12 cellular contexts compared by ENCODE assay signal in genomic region chr1:227072991-227073390, GRCh38.
A peak's percentile ranks its signal among the peaks of the same experiment; 100 is the strongest.
DNase-seq lines count a peak whose midpoint lies in the region; ATAC-seq, FAIRE-seq and TF ChIP-seq lines count a peak whose summit lies in the region.
"Had no signal": no experiment of that assay in that cellular context is flagged by ENCODE, and none has a peak within 500 bp of the region (broad histone marks: within the 10 kb centered on the region; RNA-seq: fewer than 3 reads in every experiment).

No MANE protein-coding gene starts in this region.

- H3K27me3 Mint-ChIP-seq in Caco-2 (ENCODE audit: insufficient read depth, unreplicated experiment): no peaks in the 10 kb centered on the region
- H3K27me3 Mint-ChIP-seq: stimulated activated naive B cell treated with anti-CD40 and anti-IgM and Interleukin-4, amounts not matched to agents 10 μg/mL and 1 μg/mL and 100 μg/mL, for 72 hours had no signal

- no peak overlapping the region for H3K4me3 Mint-ChIP-seq in Caco-2 (ENCODE audit: unreplicated experiment)
- H3K4me3 Mint-ChIP-seq: stimulated activated naive B cell treated with anti-CD40 and anti-IgM and Interleukin-4, amounts not matched to agents 10 μg/mL and 1 μg/mL and 100 μg/mL, for 72 hours had no signal

- TF ChIP-seq POLR2A in vagina (IDR thresholded peaks at IDR 0.05): no peak

- intact Hi-C loops in Caco-2 (cut with micrococcal nuclease; ENCODE audit: unreplicated experiment): no loop called here
- intact Hi-C loops in vagina (cut with DNase I): no loop called here

- no TSS peak for BruUV-seq in Caco-2 (replicated peaks; lab: Mats Ljungman, UMichigan)

- no peaks in the 10 kb centered on the region for H3K4me1 Mint-ChIP-seq in Caco-2 (ENCODE audit: low read depth, unreplicated experiment)
- H3K4me1 Mint-ChIP-seq: stimulated activated naive B cell treated with anti-CD40 and anti-IgM and Interleukin-4, amounts not matched to agents 10 μg/mL and 1 μg/mL and 100 μg/mL, for 72 hours had no signal

- ATAC-seq in HG03565 (IDR thresholded peaks at IDR 0.05; ENCODE audit: unreplicated experiment) (peak; percentile 82), GM18858 (IDR thresholded peaks at IDR 0.05; ENCODE audit: unreplicated experiment) (no peak)

- H3K36me3 ChIP-seq in endocrine pancreas (ENCODE audit: control insufficient read depth, insufficient read depth, low read length) (no peaks in the 10 kb centered on the region), Caco-2 (ENCODE audit: control insufficient read depth, insufficient read depth, low read length) (no peaks in the 10 kb centered on the region), vagina (no peaks in the 10 kb centered on the region)

- H3K9me3 ChIP-seq in endocrine pancreas (ENCODE audit: control insufficient read depth, low read length): no peaks in the 10 kb centered on the region
- H3K9me3 ChIP-seq in Caco-2: no peaks in the 10 kb centered on the region
- no peaks in the 10 kb centered on the region for H3K9me3 ChIP-seq in vagina

- no peak for TF ChIP-seq CTCF in D721Med (IDR thresholded peaks at IDR 0.05; ENCODE audit: insufficient read depth, missing control alignments)
- no peak for TF ChIP-seq CTCF in Caco-2 (IDR thresholded peaks at IDR 0.05; ENCODE audit: insufficient read depth in 1 of 2, low read depth in 1 of 2, low read length in 1 of 2, severe bottlenecking in 1 of 2, unreplicated experiment in 1 of 2)
- TF ChIP-seq CTCF in vagina (IDR thresholded peaks at IDR 0.05): no peak

- DNase-seq in D721Med (ENCODE audit: insufficient read length, low spot score) (no peak), GM19239 (ENCODE audit: insufficient read length, low spot score) (no peak), Caco-2 (no peak), vagina (ENCODE audit: extremely low spot score in 2 of 2) (no peak)
- no peak for DNase-seq in NK-92 treated with Interleukin-12 subunit alpha and Interleukin-12 subunit beta, amount 100 ng/mL, for 24 hours (lab: John Stamatoyannopoulos, UW)
- DNase-seq: anterior cingulate cortex; C1 segment of cervical spinal cord; NCI-H526 treated with DMSO at 0.1 percent for 48 hours; stimulated activated naive B cell treated with anti-CD40 and anti-IgM and Interleukin-4, amounts not matched to agents 10 μg/mL and 1 μg/mL and 100 μg/mL, for 72 hours had no signal

- peak; percentile 74 for FAIRE-seq in D721Med (lab: Jason Lieb, UNC)
- FAIRE-seq in GM19239 (lab: Jason Lieb, UNC): peak; percentile 55

- no peak overlapping the region for H3K27ac ChIP-seq in vagina

- no peaks in the 10 kb centered on the region for H3K4me1 ChIP-seq in endocrine pancreas (ENCODE audit: control insufficient read depth, insufficient read depth, low read length)
- H3K4me1 ChIP-seq in Caco-2: no peaks in the 10 kb centered on the region
- H3K4me1 ChIP-seq in vagina: no peaks in the 10 kb centered on the region

- H3K27me3 ChIP-seq in endocrine pancreas (ENCODE audit: control insufficient read depth, insufficient read depth, low read length) (no peaks in the 10 kb centered on the region), Caco-2 (replicated peaks; ENCODE audit: control insufficient read depth, insufficient read depth, low read length) (no peaks in the 10 kb centered on the region), vagina (no peaks in the 10 kb centered on the region)

- no peaks in the 10 kb centered on the region for H3K9me3 Mint-ChIP-seq in Caco-2 (ENCODE audit: unreplicated experiment)
- H3K9me3 Mint-ChIP-seq: stimulated activated naive B cell treated with anti-CD40 and anti-IgM and Interleukin-4, amounts not matched to agents 10 μg/mL and 1 μg/mL and 100 μg/mL, for 72 hours had no signal

- H3K4me3 ChIP-seq in endocrine pancreas (ENCODE audit: control insufficient read depth, insufficient read depth, low read length) (peak overlapping the region; percentile 10), Caco-2 (ENCODE audit: low read depth, low read length) (no peak overlapping the region), vagina (no peak overlapping the region)

- no peak overlapping the region for H3K9ac ChIP-seq in endocrine pancreas (ENCODE audit: control insufficient read depth, insufficient read depth, low read length)

- POLR2A ChIA-PET in Caco-2 (lab: Charles Lee): no interaction called here

- peaks cover 5% of the 10 kb centered on the region for H3K36me3 Mint-ChIP-seq in Caco-2 (ENCODE audit: insufficient read depth, unreplicated experiment)
- H3K36me3 Mint-ChIP-seq: stimulated activated naive B cell treated with anti-CD40 and anti-IgM and Interleukin-4, amounts not matched to agents 10 μg/mL and 1 μg/mL and 100 μg/mL, for 72 hours had no signal

- CTCF ChIA-PET in Caco-2 (lab: Charles Lee): no interaction called here

- H3K27ac Mint-ChIP-seq in Caco-2 (ENCODE audit: unreplicated experiment): no peak overlapping the region
- H3K27ac Mint-ChIP-seq: stimulated activated naive B cell treated with anti-CD40 and anti-IgM and Interleukin-4, amounts not matched to agents 10 μg/mL and 1 μg/mL and 100 μg/mL, for 72 hours had no signal
